18 cellular contexts compared by ENCODE assay signal in genomic region chr6:158314737-158315136, GRCh38. TPM values are rescaled to one million over a fixed set of nuclear protein-coding genes. Genes with fewer than 3 reads are reported as not detected.
A peak's percentile ranks its signal among the peaks of the same experiment; 100 is the strongest.
DNase-seq lines count a peak whose midpoint lies in the region; ATAC-seq and TF ChIP-seq lines count a peak whose summit lies in the region.
"Had no signal": no experiment of that assay in that cellular context is flagged by ENCODE, and none has a peak within 500 bp of the region (broad histone marks: within the 10 kb centered on the region; RNA-seq: fewer than 3 reads in every experiment).

No MANE protein-coding gene starts in this region.

- H4K8ac ChIP-seq in IMR-90 (ENCODE audit: low read depth in 2 of 2, low read length in 2 of 2): no peak overlapping the region

- peaks cover 28 to 63% (median 63%) of the 10 kb centered on the region in 3 donors for H3K36me3 Mint-ChIP-seq in naive thymus-derived CD8-positive, alpha-beta T cell

- TF ChIP-seq POLR2A in IMR-90 (IDR thresholded peaks at IDR 0.05; ENCODE audit: low read depth, low read length) (no peak), Peyer's patch (IDR thresholded peaks at IDR 0.05) (no peak)

- H3K9ac ChIP-seq in IMR-90 (ENCODE audit: low read depth, low read length): no peak overlapping the region
- H3K9ac ChIP-seq: KMS-11 had no signal

- no peak overlapping the region for H2AFZ ChIP-seq in IMR-90 (replicated peaks; ENCODE audit: low read length, poor library complexity)

- H2BK20ac ChIP-seq in IMR-90 (ENCODE audit: low read depth, low read length): no peak overlapping the region

- H2AK5ac ChIP-seq in IMR-90 (ENCODE audit: low read depth, low read length): no peak overlapping the region

- no TSS peak for BruUV-seq in IMR-90 (replicated peaks; lab: Mats Ljungman, UMichigan)

- no peak overlapping the region for H4K5ac ChIP-seq in IMR-90 (ENCODE audit: low read depth, low read length)

- peak; percentile 9 to 23 for DNase-seq in AML-193 (lab: John Stamatoyannopoulos, UW)
- no peak for DNase-seq in IMR-90
- peak; percentile 7 for DNase-seq in NOMO-1 treated with dmso at 0.1 percent for 144 hours (lab: John Stamatoyannopoulos, UW; ENCODE audit: unreplicated experiment)
- DNase-seq in fibroblast of pulmonary artery (ENCODE audit: low read depth): peak; percentile 18
- no peak for DNase-seq in KBM-7
- DNase-seq in naive thymus-derived CD8-positive, alpha-beta T cell: no peak
- DNase-seq in Peyer's patch: no peak
- DNase-seq: DMS79 treated with DMSO at 0.1 percent for 48 hours, NCI-H1105, NCI-H1694, NCI-H2227 treated with DMSO at 0.1 percent for 48 hours, NCI-H524, NCI-H82, T-cell had no signal

- no peak overlapping the region for H3K14ac ChIP-seq in IMR-90 (replicated peaks; ENCODE audit: low read depth, low read length)

- peaks cover 8 to 30% (median 12%) of the 10 kb centered on the region in 4 donors for H3K4me1 Mint-ChIP-seq in naive thymus-derived CD8-positive, alpha-beta T cell

- H2BK15ac ChIP-seq in IMR-90 (ENCODE audit: low read depth, low read length): no peak overlapping the region

- CTCF ChIA-PET in IMR-90 (lab: Yijun Ruan, JAX): no interaction called here

- no peak overlapping the region for H3K4me2 ChIP-seq in IMR-90 (ENCODE audit: low read depth, low read length)

- no peak overlapping the region for H3K56ac ChIP-seq in IMR-90 (ENCODE audit: extremely low read depth, insufficient read depth, low read length)

- H3K4me1 ChIP-seq in IMR-90 (ENCODE audit: control insufficient read depth, insufficient read depth, low read length): no peaks in the 10 kb centered on the region
- no peaks in the 10 kb centered on the region for H3K4me1 ChIP-seq in Peyer's patch

- no peak overlapping the region for H3K18ac ChIP-seq in IMR-90 (ENCODE audit: low read depth, low read length)

- in situ Hi-C loops in IMR-90 (cut with MboI; ENCODE audit: low sequenced_read_pairs): no loop called here
- in situ Hi-C loops in KBM-7 (cut with MboI; ENCODE audit: low pct_unique_long_range_greater_than_20kb, low sequenced_read_pairs): no loop called here

- TF ChIP-seq RAD21 in IMR-90 (IDR thresholded peaks at IDR 0.05; ENCODE audit: low read length): no peak

- H3K27me3 Mint-ChIP-seq in naive thymus-derived CD8-positive, alpha-beta T cell: no peaks in the 10 kb centered on the region
- H3K27me3 Mint-ChIP-seq: T-cell had no signal

- H2AK9ac ChIP-seq in IMR-90 (replicated peaks; ENCODE audit: low read depth, low read length, poor library complexity): no peak overlapping the region

- H3K36me3 ChIP-seq in IMR-90 (ENCODE audit: control insufficient read depth, insufficient read depth, low read length) (peaks cover 12% of the 10 kb centered on the region; the same call in 1 of the 2 replicates), Peyer's patch (peaks cover 0 to 40% (median 0%) of the 10 kb centered on the region in 3 donors)

- 0 out of 2 replicates have a peak, but pooled peaks cover 2% of the 10 kb centered on the region for H3K9me3 ChIP-seq in IMR-90 (ENCODE audit: control insufficient read depth, insufficient read depth, low read length)
- no peaks in the 10 kb centered on the region for H3K9me3 ChIP-seq in Peyer's patch

- no peak overlapping the region for H3K27ac Mint-ChIP-seq in naive thymus-derived CD8-positive, alpha-beta T cell
- H3K27ac Mint-ChIP-seq: T-cell had no signal

- no peak for ATAC-seq in IMR-90 (ENCODE audit: low read depth)
- ATAC-seq in naive thymus-derived CD8-positive, alpha-beta T cell: no peak
- ATAC-seq: Right ventricle myocardium inferior, T-cell had no signal

- H4K91ac ChIP-seq in IMR-90 (ENCODE audit: insufficient read depth, low read depth, low read length): no peak overlapping the region

- no peak overlapping the region for H2BK120ac ChIP-seq in IMR-90 (ENCODE audit: low read depth, low read length)

- H3K9me3 Mint-ChIP-seq in naive thymus-derived CD8-positive, alpha-beta T cell: peaks cover 0 to 6% (median 2%) of the 10 kb centered on the region in 9 donors

- H3K27me3 ChIP-seq in IMR-90 (ENCODE audit: control insufficient read depth, insufficient read depth, low read length) (no peaks in the 10 kb centered on the region), Peyer's patch (no peaks in the 10 kb centered on the region)

- H3K4me3 Mint-ChIP-seq in naive thymus-derived CD8-positive, alpha-beta T cell: no peak overlapping the region
- H3K4me3 Mint-ChIP-seq: T-cell had no signal

- no peak overlapping the region for H2BK5ac ChIP-seq in IMR-90 (ENCODE audit: low read depth, low read length, poor library complexity, severe bottlenecking)

- H3K9me1 ChIP-seq in IMR-90 (ENCODE audit: insufficient read depth, low read length): peaks cover 2% of the 10 kb centered on the region; the same call in 1 of the 2 replicates

- no peak overlapping the region for H3K4ac ChIP-seq in IMR-90 (ENCODE audit: low read depth, low read length)

- POLR2A ChIA-PET in IMR-90 (lab: Charles Lee; ENCODE audit: unreplicated experiment): no interaction called here
- POLR2A ChIA-PET in naive thymus-derived CD8-positive, alpha-beta T cell (lab: Charles Lee): no interaction called here

- peaks cover 10 to 28% of the 10 kb centered on the region in 2 experiments; a peak in 3 of 4 replicates for H3K79me1 ChIP-seq in IMR-90 (ENCODE audit: low read depth in 1 of 2, low read length in 2 of 2)

- peaks cover 11% of the 10 kb centered on the region; the same call in 1 of the 2 replicates for H4K20me1 ChIP-seq in IMR-90 (ENCODE audit: insufficient read depth, low read length)

- H3K4me3 ChIP-seq in IMR-90 (ENCODE audit: insufficient read depth, low read depth, low read length) (no peak overlapping the region), fibroblast of pulmonary artery (replicated peaks; ENCODE audit: low read depth, low read length) (no peak overlapping the region), Peyer's patch (no peak overlapping the region)
- H3K4me3 ChIP-seq: SK-N-MC had no signal

- intact Hi-C loops in IMR-90 (cut with micrococcal nuclease): no loop called here

- WGBS in IMR-90 (ENCODE audit: extremely low coverage in 2 of 2, insufficient read length in 1 of 2), 2 experiments: no CpG with 5 or more reads among the region's 3 CpGs

- H3K23ac ChIP-seq in IMR-90 (ENCODE audit: low read depth, low read length): no peak overlapping the region

- dilution Hi-C loops in IMR-90 (cut with HindIII; ENCODE audit: low sequenced_read_pairs, unreplicated experiment): no loop called here

- no peak for TF ChIP-seq CTCF in IMR-90 (conservative IDR thresholded peaks at IDR 0.05; ENCODE audit: low read depth, low read length)
- no peak for TF ChIP-seq CTCF in fibroblast of pulmonary artery (IDR thresholded peaks at IDR 0.05; ENCODE audit: low read length, missing control alignments)
- TF ChIP-seq CTCF in Peyer's patch (IDR thresholded peaks at IDR 0.05): no peak

- no peak overlapping the region for H3K27ac ChIP-seq in IMR-90 (ENCODE audit: insufficient read depth, low read length)
- no peak overlapping the region for H3K27ac ChIP-seq in Peyer's patch
- H3K27ac ChIP-seq: C4-2B, KMS-11, SK-N-MC had no signal

TF ChIP-seq in IMR-90, 13 proteins besides CTCF, POLR2A, EP300 and RAD21:
- no peak for TF ChIP-seq SMC3 (IDR thresholded peaks at IDR 0.05; ENCODE audit: low read depth, low read length)
- no peak for TF ChIP-seq MAFK (IDR thresholded peaks at IDR 0.05; ENCODE audit: low read depth, low read length)
- TF ChIP-seq CEBPB (IDR thresholded peaks at IDR 0.05; ENCODE audit: low read depth, low read length): peak; percentile 76
- no peak for TF ChIP-seq FOS (IDR thresholded peaks at IDR 0.05; ENCODE audit: low read depth, low read length)

RNA-seq across cellular contexts. Expression of gene TULP4, which starts 2.5 kb away (rescaled TPM):
- total RNA-seq in IMR-90 (2012; rRNA removed) (30.6 and 51.9 TPM in 2 replicates), Peyer's patch (100 to 1,000 TPM; 197 to 268 (median 206) TPM)
- polyA plus RNA-seq in IMR-90 (2012; rRNA removed): 7.3 and 8.1 TPM in 2 replicates
- 1.8 and 3.7 TPM in 2 replicates for polyA plus RNA-seq in IMR-90 (2012; cell fraction: cytosol; rRNA removed)
- polyA plus RNA-seq in IMR-90 (2012; cell fraction: nucleus; rRNA removed; ENCODE audit: low replicate concordance): 5.3 and 6.1 TPM in 2 replicates
- 10 to 100 TPM; 51.5 to 59.5 TPM for total RNA-seq in naive thymus-derived CD8-positive, alpha-beta T cell
- 10 to 100 TPM; 18.9 to 25.8 (median 24.2) TPM for polyA plus RNA-seq in naive thymus-derived CD8-positive, alpha-beta T cell

Comparison
In these comparisons a context has a peak if more than half of its experiments do, and no peak if none do; other contexts are left out.
1. DNase-seq: peak in AML-193 (2 of 2), NOMO-1 treated with dmso at 0.1 percent for 144 hours (single experiment) and fibroblast of pulmonary artery (single experiment); none in IMR-90 (single experiment), KBM-7 (single experiment), naive thymus-derived CD8-positive, alpha-beta T cell (0 of 10) and Peyer's patch (0 of 3).